In genomic region chr7:18352339-18353255, GRCh38 we compare ENCODE assay signal across 8 cellular contexts.
A peak's percentile ranks its signal among the peaks of the same experiment; 100 is the strongest.
DNase-seq lines count a peak whose midpoint lies in the region; ATAC-seq and TF ChIP-seq lines count a peak whose summit lies in the region.

No MANE protein-coding gene starts in this region.

- no peak overlapping the region for H3K4me3 ChIP-seq in Karpas-422 (ENCODE audit: low read length)

- ATAC-seq in GM21576 (IDR thresholded peaks at IDR 0.05; ENCODE audit: unreplicated experiment), result peak; percentile 59

- H3K27me3 Mint-ChIP-seq in endothelial cell (ENCODE audit: unreplicated experiment), result peaks cover 4% of the 10 kb centered on the region

- H3K9me2 ChIP-seq in Karpas-422 (replicated peaks; ENCODE audit: insufficient read depth, low read length), result no peaks in the 10 kb centered on the region

- no peaks in the 10 kb centered on the region for H3K27me3 ChIP-seq in Karpas-422 (ENCODE audit: low read length)

- no peak overlapping the region for H3K9ac ChIP-seq in Karpas-422 (ENCODE audit: low read length)

- H3K4me1 Mint-ChIP-seq in endothelial cell (ENCODE audit: unreplicated experiment), result peaks cover 11% of the 10 kb centered on the region

- no peak overlapping the region for H3K27ac Mint-ChIP-seq in endothelial cell (ENCODE audit: unreplicated experiment)

- TF ChIP-seq CTCF in endothelial cell (IDR thresholded peaks at IDR 0.05; ENCODE audit: unreplicated experiment), result peak; percentile 50

- no peaks in the 10 kb centered on the region for H3K9me3 ChIP-seq in Karpas-422 (ENCODE audit: low read length)

- H3K9me3 Mint-ChIP-seq in endothelial cell (ENCODE audit: unreplicated experiment), result no peaks in the 10 kb centered on the region

- DNase-seq in ELR (ENCODE audit: low read depth) (peak; percentile 83), Karpas-422 (peak; percentile 76), RPMI7951 (ENCODE audit: low read depth) (peak; percentile 77), endothelial cell (ENCODE audit: low spot score) (peak; percentile 60), midbrain (lab: John Stamatoyannopoulos, UW) (peak; percentile 63)
- DNase-seq in activated effector memory CD4-positive, alpha-beta T cell treated with Interleukin-2 at 50 U/mL for 16 hours, result no peak
- no peak for DNase-seq in stimulated activated naive CD4-positive, alpha-beta T cell treated with Interleukin-2 at 50 U/mL for 16 hours (lab: John Stamatoyannopoulos, UW)

- H3K4me1 ChIP-seq in Karpas-422 (ENCODE audit: low read length), result peaks cover 12% of the 10 kb centered on the region

- no peaks in the 10 kb centered on the region for H3K36me3 Mint-ChIP-seq in endothelial cell (ENCODE audit: low read depth, unreplicated experiment)

- H3K27ac ChIP-seq in Karpas-422 (ENCODE audit: low read length), result no peak overlapping the region

- no peak overlapping the region for H3K4me3 Mint-ChIP-seq in endothelial cell (ENCODE audit: unreplicated experiment)

- no peaks in the 10 kb centered on the region for H3K36me3 ChIP-seq in Karpas-422 (ENCODE audit: insufficient read depth, low read length)

- H4K20me1 ChIP-seq in Karpas-422 (ENCODE audit: insufficient read depth, low read depth, low read length), result no peaks in the 10 kb centered on the region

- H2AFZ ChIP-seq in Karpas-422 (ENCODE audit: low read length), result no peak overlapping the region

- H3K4me2 ChIP-seq in Karpas-422 (ENCODE audit: low read depth, low read length, poor library complexity, severe bottlenecking), result no peak overlapping the region

- H3K79me2 ChIP-seq in Karpas-422 (ENCODE audit: low read length), result no peaks in the 10 kb centered on the region

Comparison
In these comparisons a context has a peak if more than half of its experiments do, and no peak if none do; other contexts are left out.
1. DNase-seq: peak in ELR (single experiment), Karpas-422 (single experiment), RPMI7951 (single experiment), endothelial cell (single experiment) and midbrain (single experiment); none in activated effector memory CD4-positive, alpha-beta T cell treated with Interleukin-2 at 50 U/mL for 16 hours (single experiment) and stimulated activated naive CD4-positive, alpha-beta T cell treated with Interleukin-2 at 50 U/mL for 16 hours (single experiment).